1 cellular context compared by ENCODE assay signal in genomic region chr13:34179481-34179880, GRCh38.
TF ChIP-seq lines count a peak whose summit lies in the region.

No MANE protein-coding gene starts in this region.

TF ChIP-seq in WTC11, 78 proteins besides CTCF, POLR2A, EP300 and RAD21 (continued from another document):
- TF ChIP-seq ZSCAN18 (CRISPR knock-in tag; IDR thresholded peaks at IDR 0.05): no peak
- TF ChIP-seq TP53 (CRISPR knock-in tag; IDR thresholded peaks at IDR 0.05): no peak
- TF ChIP-seq ZNF263 (CRISPR knock-in tag; IDR thresholded peaks at IDR 0.05; ENCODE audit: low read depth): no peak
- no peak for TF ChIP-seq ZNF512 (CRISPR knock-in tag; IDR thresholded peaks at IDR 0.05; ENCODE audit: borderline replicate concordance)
- TF ChIP-seq MAX (CRISPR knock-in tag; IDR thresholded peaks at IDR 0.05): no peak
- TF ChIP-seq MYBL2 (CRISPR knock-in tag; IDR thresholded peaks at IDR 0.05): no peak
